Comparison of ENCODE assay signal across 8 cellular contexts in the genomic region with DNA sequence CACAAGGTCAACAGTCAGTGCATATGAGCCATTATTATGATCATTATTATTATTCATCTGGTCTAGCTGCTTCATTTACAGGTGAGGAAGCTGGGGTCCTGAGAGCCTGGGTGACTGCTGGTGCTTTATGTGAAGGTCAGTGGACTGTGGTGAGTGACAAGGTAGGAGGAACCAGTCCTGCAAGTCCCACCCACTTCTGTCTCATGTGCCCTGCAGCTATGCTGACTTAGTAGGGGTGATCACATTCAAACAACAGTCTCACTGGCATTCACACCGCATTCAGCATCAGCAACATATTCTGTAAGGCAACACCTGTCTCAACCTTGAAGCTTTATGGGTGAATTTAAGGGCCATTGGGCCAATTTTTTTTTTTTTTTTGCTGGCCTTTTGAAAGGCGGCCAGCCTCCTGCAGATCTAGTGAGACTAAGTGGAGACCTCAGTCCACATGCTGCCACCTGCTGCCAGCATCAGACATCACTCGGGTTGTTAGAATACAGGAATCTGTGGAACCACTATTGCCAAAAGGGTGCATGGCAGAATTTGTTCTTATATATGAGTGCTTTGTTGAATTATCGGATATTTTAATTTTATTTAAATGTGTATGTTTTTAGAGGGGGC. TPM values are rescaled to one million over a fixed set of nuclear protein-coding genes. Genes with fewer than 3 reads are reported as not detected.
DNase-seq lines count a peak whose midpoint lies in the region; ATAC-seq and TF ChIP-seq lines count a peak whose summit lies in the region.

No MANE protein-coding gene starts in this region.

- H3K27ac ChIP-seq in SK-N-SH (ENCODE audit: low read depth in 2 of 2, low read length in 1 of 2): no peak overlapping the region

- H3K36me3 ChIP-seq in SK-N-SH (replicated peaks in 1 of 2; ENCODE audit: control insufficient read depth in 1 of 2, insufficient read depth in 2 of 2, low read length in 1 of 2): no peaks in the 10 kb centered on the region

- H3K4me1 ChIP-seq in SK-N-SH (ENCODE audit: control insufficient read depth in 1 of 2, insufficient read depth in 2 of 2, low read depth in 1 of 2, low read length in 1 of 2): peaks cover 0 to 5% of the 10 kb centered on the region in 2 experiments; a peak in 1 of 4 replicates

- H3K9me2 ChIP-seq in SK-N-SH: no peaks in the 10 kb centered on the region

- TF ChIP-seq RAD21 in SK-N-SH (IDR thresholded peaks at IDR 0.05; ENCODE audit: low read length): peak; percentile 40

- H4K20me1 ChIP-seq in SK-N-SH (ENCODE audit: insufficient read depth): no peaks in the 10 kb centered on the region

- TF ChIP-seq EP300 in SK-N-SH (IDR thresholded peaks at IDR 0.05; ENCODE audit: borderline replicate concordance in 1 of 2, low read depth in 1 of 2, low read length in 1 of 2): no peak

- POLR2A ChIA-PET in SK-N-SH (lab: Yijun Ruan, JAX): no interaction called here
- POLR2A ChIA-PET in naive thymus-derived CD8-positive, alpha-beta T cell (lab: Charles Lee): interaction anchor here (0.7 to 1.2 kb wide), 3 partner anchors 27 to 74 kb away, joined by 4 to 6 read pairs (median 4); no protein-coding TSS in a partner anchor

- CTCF ChIA-PET in SK-N-SH (lab: Yijun Ruan, JAX): interaction anchor here (0.8 to 3.1 kb wide), 7 partner anchors 10 to 485 kb away, joined by 3 to 47 read pairs (median 3); no protein-coding TSS in a partner anchor

- peak overlapping the region in 3 of 10 donors; percentile 32 to 53 (median 53) for H3K27ac Mint-ChIP-seq in naive thymus-derived CD8-positive, alpha-beta T cell

- H3K4me1 Mint-ChIP-seq in naive thymus-derived CD8-positive, alpha-beta T cell: peaks cover 3 to 13% (median 12%) of the 10 kb centered on the region in 4 donors

- H3K79me2 ChIP-seq in SK-N-SH (ENCODE audit: insufficient read depth): no peaks in the 10 kb centered on the region

- H3K4me3 Mint-ChIP-seq in naive thymus-derived CD8-positive, alpha-beta T cell: peak overlapping the region in 1 of 10 donors; percentile 11

- H3K4me3 ChIP-seq in LNCaP clone FGC (ENCODE audit: low read depth, low read length) (no peak overlapping the region), SK-N-SH (ENCODE audit: low read depth in 2 of 2, low read length in 1 of 2) (no peak overlapping the region), choroid plexus epithelial cell (ENCODE audit: low read depth, low read length) (no peak overlapping the region)

- WGBS in SK-N-SH (ENCODE audit: low lambda C conversion rate): 7% methylated on average over 4 of the region's 4 CpGs

- TF ChIP-seq CTCF in LNCaP clone FGC (IDR thresholded peaks at IDR 0.05; ENCODE audit: control insufficient read depth, extremely low read depth, insufficient read depth) (peak; percentile 76), SK-N-SH (IDR thresholded peaks at IDR 0.05) (peak; percentile 49), choroid plexus epithelial cell (conservative IDR thresholded peaks at IDR 0.05; ENCODE audit: low read depth, low read length) (peak; percentile 44)

- H3K9ac ChIP-seq in SK-N-SH: no peak overlapping the region

- H3K36me3 Mint-ChIP-seq in naive thymus-derived CD8-positive, alpha-beta T cell: no peaks in the 10 kb centered on the region

- no peaks in the 10 kb centered on the region for H3F3A ChIP-seq in SK-N-SH (replicated peaks; ENCODE audit: insufficient read depth)

- peak; percentile 64 to 73 for ATAC-seq in naive thymus-derived CD8-positive, alpha-beta T cell
- no peak for ATAC-seq in HG02798 (IDR thresholded peaks at IDR 0.05; ENCODE audit: poor library complexity, unreplicated experiment)
- no peak for ATAC-seq in HG03460 (IDR thresholded peaks at IDR 0.05; ENCODE audit: unreplicated experiment)

- DNase-seq in SIG-M5 treated with dmso at 0.1 percent for 504 hours (lab: John Stamatoyannopoulos, UW; ENCODE audit: unreplicated experiment) (peak; percentile 71), SIG-M5 (lab: John Stamatoyannopoulos, UW) (no peak), LNCaP clone FGC (ENCODE audit: low read depth) (peak; percentile 51), SK-N-SH (peak; percentile 51), choroid plexus epithelial cell (ENCODE audit: low read depth) (peak; percentile 48)
- peak in 9 of 10 donors; percentile 9 to 69 (median 45) for DNase-seq in naive thymus-derived CD8-positive, alpha-beta T cell

- no peaks in the 10 kb centered on the region for H3K27me3 ChIP-seq in SK-N-SH (ENCODE audit: insufficient read depth)

- no peak overlapping the region for H3K4me2 ChIP-seq in SK-N-SH

- no peak overlapping the region for H2AFZ ChIP-seq in SK-N-SH (ENCODE audit: low read depth)

- no peaks in the 10 kb centered on the region for H3K9me3 ChIP-seq in SK-N-SH

- no peaks in the 10 kb centered on the region for H3K9me3 Mint-ChIP-seq in naive thymus-derived CD8-positive, alpha-beta T cell

- H3K27me3 Mint-ChIP-seq in naive thymus-derived CD8-positive, alpha-beta T cell: peaks cover 5 to 37% (median 22%) of the 10 kb centered on the region in 5 donors

TF ChIP-seq in SK-N-SH, 30 proteins besides CTCF, POLR2A, EP300 and RAD21:
- no peak for TF ChIP-seq USF2 (IDR thresholded peaks at IDR 0.05; ENCODE audit: borderline replicate concordance, low read depth, low read length)
- peak; percentile 49 for TF ChIP-seq SMC3 (IDR thresholded peaks at IDR 0.05; ENCODE audit: low read depth, low read length)
TF ChIP-seq in SK-N-SH: peak in this region for 1.

RNA-seq across cellular contexts. Expression of gene CACNA1E, which starts 59.9 kb away (rescaled TPM):
- not detected in 2 replicates for polyA plus RNA-seq in SK-N-SH (2012; rRNA removed)
- polyA plus RNA-seq in SK-N-SH (2012; cell fraction: cytosol; rRNA removed): not detected in 2 replicates
- polyA plus RNA-seq in SK-N-SH (2012; cell fraction: nucleus; rRNA removed): not detected in 2 replicates
- not detected for total RNA-seq in naive thymus-derived CD8-positive, alpha-beta T cell
- polyA plus RNA-seq in naive thymus-derived CD8-positive, alpha-beta T cell: not detected

Comparison
In these comparisons a context has a peak if more than half of its experiments do, and no peak if none do; other contexts are left out.
1. ATAC-seq: peak in naive thymus-derived CD8-positive, alpha-beta T cell (2 of 2); none in HG02798 (single experiment) and HG03460 (single experiment).
2. Peak in every context shown above with its lines, with median percentiles within 50 percentile points of each other: CTCF ChIP-seq.